Comparison of ENCODE assay signal across 23 cellular contexts in the genomic region with DNA sequence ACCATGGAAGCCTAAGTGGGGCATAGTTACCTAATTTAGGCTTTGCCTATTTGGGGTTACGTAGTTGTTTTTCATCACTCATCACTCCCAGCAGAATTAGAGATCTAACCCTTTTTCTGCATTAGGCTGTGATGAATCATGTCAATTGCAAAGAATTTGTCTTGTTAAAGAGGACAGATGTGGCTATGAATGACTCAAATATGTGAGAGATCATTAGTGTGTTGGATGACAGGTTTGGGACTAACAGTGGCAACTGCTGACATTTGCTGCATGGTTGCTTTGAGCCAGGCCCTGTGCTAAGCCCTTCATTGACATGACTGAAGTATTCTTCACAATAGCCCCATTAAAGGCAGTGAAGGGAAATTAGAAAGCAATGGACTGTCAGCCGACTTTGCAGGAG.
"Had no signal": no experiment of that assay in that cellular context is flagged by ENCODE, and none has a peak within 500 bp of the region (broad histone marks: within the 10 kb centered on the region; RNA-seq: fewer than 3 reads in every experiment).

No MANE protein-coding gene starts in this region.

- H3K4me1 Mint-ChIP-seq: activated B cell treated with CpG ODN at 0.5 μM for 24 hours; activated CD4-positive, alpha-beta T cell treated with anti-CD3 and anti-CD28 coated beads for 36 hours; activated T-helper 17 cell treated with anti-CD3 and anti-CD28 coated beads, Interleukin-2, amount 50 U/mL, for 72 hours; central memory CD8-positive, alpha-beta T cell; immature natural killer cell; naive thymus-derived CD8-positive, alpha-beta T cell had no signal

- H3K4me3 Mint-ChIP-seq: activated B cell treated with CpG ODN at 0.5 μM for 24 hours; activated CD4-positive, alpha-beta T cell treated with anti-CD3 and anti-CD28 coated beads for 36 hours; activated T-cell treated with anti-CD3 and anti-CD28 coated beads, Interleukin-2, amount 50 U/mL, for 24 hours; activated T-helper 17 cell treated with anti-CD3 and anti-CD28 coated beads, Interleukin-2, amount 50 U/mL, for 72 hours; central memory CD8-positive, alpha-beta T cell; immature natural killer cell; naive thymus-derived CD8-positive, alpha-beta T cell had no signal

- H3K27ac Mint-ChIP-seq: activated B cell treated with CpG ODN at 0.5 μM for 24 hours; activated CD4-positive, alpha-beta T cell treated with anti-CD3 and anti-CD28 coated beads for 36 hours; activated naive CD4-positive, alpha-beta T cell treated with anti-CD3 and anti-CD28 coated beads, Interleukin-2, amount 50 U/mL, for 72 hours; activated T-cell treated with anti-CD3 and anti-CD28 coated beads, Interleukin-2, amount 50 U/mL, for 24 hours; activated T-helper 17 cell treated with anti-CD3 and anti-CD28 coated beads, Interleukin-2, amount 50 U/mL, for 72 hours; immature natural killer cell; naive thymus-derived CD8-positive, alpha-beta T cell had no signal

- H3K9me3 Mint-ChIP-seq: central memory CD8-positive, alpha-beta T cell had no signal

- H3K36me3 ChIP-seq: left lung, ovary, prostate gland, upper lobe of right lung had no signal

- H3K27me3 Mint-ChIP-seq: activated CD4-positive, alpha-beta T cell treated with anti-CD3 and anti-CD28 coated beads for 36 hours; activated T-cell treated with anti-CD3 and anti-CD28 coated beads, Interleukin-2, amount 50 U/mL, for 24 hours; activated T-helper 17 cell treated with anti-CD3 and anti-CD28 coated beads, Interleukin-2, amount 50 U/mL, for 72 hours; central memory CD8-positive, alpha-beta T cell had no signal

- DNase-seq: activated B cell treated with CpG ODN at 0.5 μM for 24 hours; activated CD4-positive, alpha-beta T cell treated with anti-CD3 and anti-CD28 coated beads for 36 hours; activated CD4-positive, alpha-beta T cell treated with anti-CD3 and anti-CD28 coated beads, Interleukin-2, amount 50 U/mL, for 4 hours; activated CD8-positive, alpha-beta memory T cell treated with anti-CD3 and anti-CD28 coated beads for 24 hours; activated CD8-positive, alpha-beta memory T cell treated with anti-CD3 and anti-CD28 coated beads, Interleukin-2, amount 50 U/mL, for 4 hours; activated T-cell treated with anti-CD3 and anti-CD28 coated beads, Interleukin-2, amount 50 U/mL, for 24 hours; aorta; immature natural killer cell; kidney glomerular epithelial cell; left lung; naive thymus-derived CD8-positive, alpha-beta T cell; ovary; stimulated activated CD4-positive, alpha-beta T cell treated with anti-CD3 and anti-CD28 coated beads, Interleukin-12 subunit alpha, Interleukin-12 subunit beta, amount 100 ng/mL, for 4 hours; stimulated activated CD4-positive, alpha-beta T cell treated with anti-CD3 and anti-CD28 coated beads, Interleukin-4, amount 100 ng/mL, for 4 hours; stimulated activated naive CD8-positive, alpha-beta T cell treated with anti-CD3 and anti-CD28 coated beads, Interleukin-15, Interleukin-2, amounts not matched to agents 100 U/mL and 50 U/mL, for 24 hours; T-helper 9 cell; upper lobe of right lung had no signal

- H3K9me3 ChIP-seq: left lung, ovary, prostate gland, upper lobe of right lung had no signal

- H3K27me3 ChIP-seq: left lung, ovary, upper lobe of right lung had no signal

- H3K4me1 ChIP-seq: prostate gland, upper lobe of right lung had no signal

- H3K27ac ChIP-seq: coronary artery, left lung, ovary, prostate gland, upper lobe of right lung had no signal

- H3K4me3 ChIP-seq: coronary artery, left lung, lung, ovary, prostate gland, upper lobe of right lung had no signal
